ENCODE assay signal across 27 cellular contexts in the genomic region with DNA sequence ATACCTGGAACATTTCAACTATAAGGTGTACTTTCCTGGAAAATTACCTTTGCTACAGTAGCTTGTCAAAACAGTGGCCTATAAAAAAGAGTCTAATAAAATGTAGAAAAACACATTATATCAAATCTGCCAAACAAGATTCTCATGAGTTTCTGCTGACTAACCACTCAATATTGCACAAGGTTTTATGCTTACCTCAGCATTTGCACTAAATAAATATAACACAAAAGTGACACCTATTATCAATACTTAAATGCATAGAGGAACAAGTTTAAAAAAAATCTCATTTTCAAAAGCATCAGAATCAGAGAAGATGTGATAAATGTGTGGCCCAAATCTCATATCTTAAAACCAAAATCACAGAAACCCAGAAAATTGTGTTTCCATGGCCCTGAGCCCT.
"Had no signal": no experiment of that assay in that cellular context is flagged by ENCODE, and none has a peak within 500 bp of the region (broad histone marks: within the 10 kb centered on the region; RNA-seq: fewer than 3 reads in every experiment).

No MANE protein-coding gene starts in this region.

- DNase-seq: dermis blood vessel endothelial cell; dorsolateral prefrontal cortex; effector CD4-positive, alpha-beta T cell; effector memory CD4-positive, alpha-beta T cell; erythroblast; esophagus squamous epithelium; foreskin fibroblast; foreskin melanocyte; gastrocnemius medialis; glutamatergic neuron; head of caudate nucleus; heart right ventricle; hippocampal formation; left cardiac atrium; left lung; left ventricle myocardium superior; lower lobe of right lung; mesenchymal stem cell; mucosa of descending colon; naive B cell had no signal

- H3K36me3 ChIP-seq: esophagus squamous epithelium, gastrocnemius medialis, heart right ventricle, left lung, lower lobe of right lung had no signal

- FAIRE-seq: colon, endothelial cell of umbilical vein, islet of Langerhans, keratinocyte had no signal

- H3K27ac ChIP-seq: coronary artery, dorsolateral prefrontal cortex, epithelial cell of prostate, esophagus squamous epithelium, gastrocnemius medialis, heart right ventricle, left lung, lower lobe of right lung had no signal

- ATAC-seq: esophagus mucosa, gastrocnemius medialis, heart right ventricle, left cardiac atrium, left lung, left ventricle myocardium superior, lower lobe of right lung, mucosa of descending colon had no signal

- H3K9me3 ChIP-seq: esophagus squamous epithelium, gastrocnemius medialis, left lung, lower lobe of right lung had no signal

- H3K27me3 ChIP-seq: dorsolateral prefrontal cortex, esophagus squamous epithelium, gastrocnemius medialis, heart right ventricle, left lung had no signal

- H3K4me1 ChIP-seq: esophagus squamous epithelium, gastrocnemius medialis, heart right ventricle, left lung, lower lobe of right lung had no signal

- H3K4me3 ChIP-seq: coronary artery, dorsolateral prefrontal cortex, esophagus squamous epithelium, gastrocnemius medialis, heart right ventricle, left lung, lower lobe of right lung, mucosa of descending colon had no signal
